8 cellular contexts compared by ENCODE assay signal in genomic region chr19:49929121-49929610, GRCh38. TPM values are rescaled to one million over a fixed set of nuclear protein-coding genes. Genes with fewer than 3 reads are reported as not detected.
DNase-seq lines count a peak whose midpoint lies in the region; ATAC-seq and TF ChIP-seq lines count a peak whose summit lies in the region.

TSS of gene ATF5 (plus strand) at chr19:49929205. CDS start at chr19:49930851, 1,646 bp downstream.
A gene with protein sequence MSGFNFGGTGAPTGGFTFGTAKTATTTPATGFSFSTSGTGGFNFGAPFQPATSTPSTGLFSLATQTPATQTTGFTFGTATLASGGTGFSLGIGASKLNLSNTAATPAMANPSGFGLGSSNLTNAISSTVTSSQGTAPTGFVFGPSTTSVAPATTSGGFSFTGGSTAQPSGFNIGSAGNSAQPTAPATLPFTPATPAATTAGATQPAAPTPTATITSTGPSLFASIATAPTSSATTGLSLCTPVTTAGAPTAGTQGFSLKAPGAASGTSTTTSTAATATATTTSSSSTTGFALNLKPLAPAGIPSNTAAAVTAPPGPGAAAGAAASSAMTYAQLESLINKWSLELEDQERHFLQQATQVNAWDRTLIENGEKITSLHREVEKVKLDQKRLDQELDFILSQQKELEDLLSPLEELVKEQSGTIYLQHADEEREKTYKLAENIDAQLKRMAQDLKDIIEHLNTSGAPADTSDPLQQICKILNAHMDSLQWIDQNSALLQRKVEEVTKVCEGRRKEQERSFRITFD (minus strand): TSS chr19:49929504. CDS start chr19:49909807, 19,697 bp downstream.

- H3K4me3 ChIP-seq in lower leg skin (ENCODE audit: low read depth, poor library complexity, severe bottlenecking) = peak within 1 kb of the TSS; percentile 97

- DNase-seq in C1 segment of cervical spinal cord (lab: John Stamatoyannopoulos, UW) = peak; percentile 29 to 98 (median 89)
- peak; percentile 94 for DNase-seq in NCI-H526 treated with DMSO at 0.1 percent for 48 hours (lab: John Stamatoyannopoulos, UW)
- peak; percentile 91 to 94 for DNase-seq in activated CD4-positive, alpha-beta T cell treated with anti-CD3 and anti-CD28 coated beads, Interleukin-2, amount 50 U/mL, for 48 hours
- DNase-seq in dermis microvascular lymphatic vessel endothelial cell (ENCODE audit: low read depth in 2 of 2) = peak; percentile 24 to 83
- peak; percentile 74 to 98 for DNase-seq in lower leg skin (ENCODE audit: low spot score in 2 of 2)
- DNase-seq in stimulated activated CD4-positive, alpha-beta T cell treated with anti-CD3 and anti-CD28 coated beads, Interleukin-4, amount 100 ng/mL, for 48 hours (ENCODE audit: low read depth in 2 of 2) = peak; percentile 88 to 95

- 0% methylated on average over 38 to 45 of the region's 48 CpGs for WGBS in lower leg skin, 2 donors

- peak; percentile 53 for ATAC-seq in GM19351 (IDR thresholded peaks at IDR 0.05; ENCODE audit: unreplicated experiment)
- ATAC-seq in HG03469 (IDR thresholded peaks at IDR 0.05; ENCODE audit: unreplicated experiment) = peak; percentile 20

- TF ChIP-seq CTCF in lower leg skin (IDR thresholded peaks at IDR 0.05) = no peak

- TF ChIP-seq POLR2A in lower leg skin (IDR thresholded peaks at IDR 0.05) = no peak

- intact Hi-C loops in lower leg skin (cut with DNase I; ENCODE audit: low total_unique reads) = no loop called here

RNA-seq across cellular contexts. Expression of gene ATF5, which starts in this region (rescaled TPM):
- total RNA-seq in dermis microvascular lymphatic vessel endothelial cell (3.3 and 5.2 TPM in 2 replicates), lower leg skin (1 to 10 TPM; 5.0 to 10.0 (median 6.8) TPM)

RNA-seq across cellular contexts. Expression of the second gene that starts in this region (rescaled TPM):
- 18.9 and 24.5 TPM in 2 replicates for total RNA-seq in dermis microvascular lymphatic vessel endothelial cell
- 10 to 100 TPM; 36.4 to 45.5 (median 41.1) TPM for total RNA-seq in lower leg skin

Comparison
In these comparisons a context has a peak if more than half of its experiments do, and no peak if none do; other contexts are left out.
1. Peak in every context shown above with its lines: DNase-seq, ATAC-seq and H3K4me3 ChIP-seq.